9 cellular contexts compared by ENCODE assay signal in genomic region chr13:97659602-97660001, GRCh38.
DNase-seq lines count a peak whose midpoint lies in the region; ATAC-seq and TF ChIP-seq lines count a peak whose summit lies in the region.
"Had no signal": no experiment of that assay in that cellular context is flagged by ENCODE, and none has a peak within 500 bp of the region (broad histone marks: within the 10 kb centered on the region; RNA-seq: fewer than 3 reads in every experiment).

No MANE protein-coding gene starts in this region.

- no peaks in the 10 kb centered on the region for H4K20me1 ChIP-seq in HCT116 (ENCODE audit: insufficient read depth)

- H3K9me3 ChIP-seq in HCT116 (ENCODE audit: control insufficient read depth in 1 of 2, insufficient read depth in 1 of 2, low read depth in 1 of 2, low read length in 2 of 2) (no peaks in the 10 kb centered on the region), adipocyte (ENCODE audit: control insufficient read depth, low read length) (no peaks in the 10 kb centered on the region)

- TF ChIP-seq CTCF in AG10803 (conservative IDR thresholded peaks at IDR 0.05; ENCODE audit: low read length) (peak; percentile 37), HCT116 (IDR thresholded peaks at IDR 0.05 in 2 of 3, conservative IDR thresholded peaks at IDR 0.05 in 1 of 3; ENCODE audit: borderline replicate concordance in 1 of 3, insufficient read depth in 1 of 3, low read depth in 2 of 3, low read length in 2 of 3) (peak; percentile 38 to 48 (median 46); a peak in 5 of 6 replicates), kidney epithelial cell (IDR thresholded peaks at IDR 0.05; ENCODE audit: insufficient read depth, low read length, poor library complexity, severe bottlenecking) (peak; percentile 36)

- POLR2A ChIA-PET in HCT116 (lab: Charles Lee): no interaction called here

- H3K9ac ChIP-seq in HCT116 (ENCODE audit: low read length) (no peak overlapping the region), adipocyte (ENCODE audit: low read length) (no peak overlapping the region)

- H3K4me3 ChIP-seq in AG10803 (ENCODE audit: low read length) (no peak overlapping the region), HCT116 (replicated peaks in 1 of 2; ENCODE audit: low read depth in 1 of 2, low read length in 2 of 2) (no peak overlapping the region), adipocyte (ENCODE audit: low read length) (no peak overlapping the region), kidney epithelial cell (ENCODE audit: low read depth, low read length) (no peak overlapping the region)

- peak; percentile 11 for DNase-seq in AG10803 (ENCODE audit: low read depth)
- no peak for DNase-seq in HCT116 (ENCODE audit: low read depth, low spot score)
- DNase-seq in adipocyte (ENCODE audit: low read depth): peak; percentile 32
- no peak for DNase-seq in kidney epithelial cell (ENCODE audit: low read depth)
- DNase-seq in germinal center (ENCODE audit: low spot score): no peak
- no peak for DNase-seq in SKM-1 (lab: John Stamatoyannopoulos, UW; ENCODE audit: unreplicated experiment)
- DNase-seq: NCI-H446 treated with DMSO at 0.1 percent for 48 hours had no signal

- H3K4me2 ChIP-seq in HCT116 (ENCODE audit: low read length): no peak overlapping the region

- H3K27me3 ChIP-seq in HCT116 (ENCODE audit: insufficient read depth, low read length): no peaks in the 10 kb centered on the region
- H3K27me3 ChIP-seq in adipocyte (replicated peaks; ENCODE audit: control insufficient read depth, insufficient read depth, low read length): peaks cover 16% of the 10 kb centered on the region
- H3K27me3 ChIP-seq in kidney epithelial cell (ENCODE audit: control insufficient read depth, insufficient read depth, low read length): no peaks in the 10 kb centered on the region

- H3K79me2 ChIP-seq in HCT116 (ENCODE audit: insufficient read depth, low read length): no peaks in the 10 kb centered on the region

- RAD21 ChIA-PET in HCT116 (lab: Charles Lee; ENCODE audit: low non-redundant PET in 1 of 2, low total read pairs in 2 of 2, uncharacterized antibody in 2 of 2, unreplicated experiment in 2 of 2): no interaction called here

- H3K36me3 ChIP-seq in HCT116 (ENCODE audit: control insufficient read depth in 1 of 2, insufficient read depth in 2 of 2, low read length in 2 of 2) (no peaks in the 10 kb centered on the region), adipocyte (ENCODE audit: control insufficient read depth, insufficient read depth, low read length, severe bottlenecking) (no peaks in the 10 kb centered on the region), kidney epithelial cell (ENCODE audit: control insufficient read depth, insufficient read depth, low read length) (no peaks in the 10 kb centered on the region)

- TF ChIP-seq POLR2A in HCT116 (IDR thresholded peaks at IDR 0.05; ENCODE audit: borderline replicate concordance, extremely low read depth, insufficient read depth, insufficient read length): no peak

- CTCF ChIA-PET in HCT116 (lab: Charles Lee): interaction anchor here (1.1 kb wide), 1 partner anchor 642 kb away, joined by 4 read pairs; no protein-coding TSS in a partner anchor

- BruUV-seq in HCT116 (replicated peaks; lab: Mats Ljungman, UMichigan): no TSS peak

- H3K27ac ChIP-seq in HCT116 (ENCODE audit: low read depth, low read length): no peak overlapping the region

- H3K4me1 ChIP-seq in HCT116 (ENCODE audit: control insufficient read depth in 1 of 2, insufficient read depth in 2 of 2, low read length in 2 of 2) (no peaks in the 10 kb centered on the region), adipocyte (ENCODE audit: control insufficient read depth, insufficient read depth, low read length) (no peaks in the 10 kb centered on the region)

- peak; percentile 72 for ATAC-seq in HCT116
- ATAC-seq in GM18867 (IDR thresholded peaks at IDR 0.05; ENCODE audit: unreplicated experiment): no peak
- ATAC-seq in GM21528 (IDR thresholded peaks at IDR 0.05; ENCODE audit: low FRiP score, unreplicated experiment): no peak

- H2AFZ ChIP-seq in HCT116 (ENCODE audit: low read depth, low read length, poor library complexity, severe bottlenecking): no peak overlapping the region

- H3K9me2 ChIP-seq in HCT116 (ENCODE audit: insufficient read depth): no peaks in the 10 kb centered on the region

- TF ChIP-seq RAD21 in HCT116 (IDR thresholded peaks at IDR 0.05; ENCODE audit: low read depth): peak; percentile 58

- intact Hi-C loops in HCT116 (cut with micrococcal nuclease): no loop called here

TF ChIP-seq in HCT116, 20 proteins besides CTCF, POLR2A, EP300 and RAD21:
- TF ChIP-seq EZH2phosphoT487 (IDR thresholded peaks at IDR 0.05; ENCODE audit: borderline replicate concordance): no peak
- no peak for TF ChIP-seq MAX (IDR thresholded peaks at IDR 0.05)
- TF ChIP-seq CBX3 (IDR thresholded peaks at IDR 0.05; ENCODE audit: low read depth): no peak
- no peak for TF ChIP-seq SP1 (IDR thresholded peaks at IDR 0.05; ENCODE audit: low read depth)
- no peak for TF ChIP-seq CEBPB (IDR thresholded peaks at IDR 0.05; ENCODE audit: low read depth)
- no peak for TF ChIP-seq POLR2AphosphoS5 (IDR thresholded peaks at IDR 0.05; ENCODE audit: low read depth, low read length)
- TF ChIP-seq ZFX (IDR thresholded peaks at IDR 0.05): no peak
- no peak for TF ChIP-seq SRF (IDR thresholded peaks at IDR 0.05; ENCODE audit: low read depth)
- no peak for TF ChIP-seq ELF1 (IDR thresholded peaks at IDR 0.05; ENCODE audit: borderline replicate concordance, low read depth)
- TF ChIP-seq ATF3 (IDR thresholded peaks at IDR 0.05): no peak
- TF ChIP-seq TCF7L2 (IDR thresholded peaks at IDR 0.05; ENCODE audit: borderline replicate concordance, extremely low read depth, insufficient read depth, insufficient read length): no peak

Comparison
In these comparisons a context has a peak if more than half of its experiments do, and no peak if none do; other contexts are left out.
1. DNase-seq: peak in AG10803 (single experiment) and adipocyte (single experiment); none in HCT116 (single experiment), kidney epithelial cell (single experiment), germinal center (single experiment) and SKM-1 (single experiment).
2. Peak in every context shown above with its lines, with median percentiles within 50 percentile points of each other: CTCF ChIP-seq.